Comparison of ENCODE assay signal across 20 cellular contexts in genomic region chr2:186588421-186588820, GRCh38. TPM values are rescaled to one million over a fixed set of nuclear protein-coding genes. Genes with fewer than 3 reads are reported as not detected.
DNase-seq lines count a peak whose midpoint lies in the region; ATAC-seq and TF ChIP-seq lines count a peak whose summit lies in the region.
"Had no signal": no experiment of that assay in that cellular context is flagged by ENCODE, and none has a peak within 500 bp of the region (broad histone marks: within the 10 kb centered on the region; RNA-seq: fewer than 3 reads in every experiment).

No MANE protein-coding gene starts in this region.

- H2AFZ ChIP-seq in SK-N-SH (ENCODE audit: low read depth), result no peak overlapping the region
- H2AFZ ChIP-seq in mesenchymal stem cell (ENCODE audit: low read depth, low read length), result no peak overlapping the region
- H2AFZ ChIP-seq in smooth muscle cell (ENCODE audit: low read depth), result no peak overlapping the region

- ATAC-seq in SK-N-SH treated with all-trans-retinoic acid at 6 μM for 48 hours (no peak), HG02852 (IDR thresholded peaks at IDR 0.05; ENCODE audit: unreplicated experiment) (no peak)
- ATAC-seq: heart right ventricle; natural killer cell treated with Interleukin-12 subunit alpha and Interleukin-12 subunit beta and Interleukin-15 and Interleukin-18, amount 100 ng/mL, for 72 hours had no signal

- H4K20me1 ChIP-seq in SK-N-SH (ENCODE audit: insufficient read depth) (peaks cover 6% of the 10 kb centered on the region; the same call in 1 of the 2 replicates), smooth muscle cell (ENCODE audit: low read depth) (peaks cover 27% of the 10 kb centered on the region)

- no peak for TF ChIP-seq RAD21 in SK-N-SH (IDR thresholded peaks at IDR 0.05; ENCODE audit: low read length)

- H3K79me2 ChIP-seq in SK-N-SH (ENCODE audit: insufficient read depth), result peaks cover 50% of the 10 kb centered on the region
- peaks cover 57% of the 10 kb centered on the region for H3K79me2 ChIP-seq in smooth muscle cell (ENCODE audit: low read depth)

- H3K23ac ChIP-seq in mesenchymal stem cell (ENCODE audit: low read length in 2 of 2), result no peak overlapping the region

- H3K9ac ChIP-seq in SK-N-SH (no peak overlapping the region), mesenchymal stem cell (ENCODE audit: low read length) (peak overlapping the region; percentile 96), smooth muscle cell (ENCODE audit: low read depth) (peak overlapping the region; percentile 99)

- H3K36me3 ChIP-seq in SK-N-SH (replicated peaks in 1 of 2; ENCODE audit: control insufficient read depth in 1 of 2, insufficient read depth in 2 of 2, low read length in 1 of 2) (no peaks in the 10 kb centered on the region), ascending aorta (no peaks in the 10 kb centered on the region), mesenchymal stem cell (ENCODE audit: control insufficient read depth in 1 of 2, insufficient read depth in 2 of 2, low read depth in 1 of 2, low read length in 2 of 2) (no peaks in the 10 kb centered on the region), smooth muscle cell (ENCODE audit: low read depth) (no peaks in the 10 kb centered on the region)
- H3K36me3 ChIP-seq: BE2C had no signal

- H3K14ac ChIP-seq in mesenchymal stem cell (ENCODE audit: low read length in 2 of 2), result no peak overlapping the region

- H2AK5ac ChIP-seq in mesenchymal stem cell (ENCODE audit: low read length, severe bottlenecking), result no peak overlapping the region

- no peak overlapping the region for H2BK120ac ChIP-seq in mesenchymal stem cell (ENCODE audit: low read depth, low read length)

- WGBS in SK-N-SH (ENCODE audit: low lambda C conversion rate), result 94% methylated on average over 9 of the region's 9 CpGs
- 96% methylated on average over 9 of the region's 9 CpGs for WGBS in mesenchymal stem cell
- 90% methylated on average over 9 of the region's 9 CpGs for WGBS in smooth muscle cell (ENCODE audit: low lambda C conversion rate)

- H4K91ac ChIP-seq in mesenchymal stem cell (ENCODE audit: low read length), result no peak overlapping the region

- no peak for DNase-seq in SK-N-SH
- DNase-seq in ascending aorta (ENCODE audit: low spot score in 2 of 2), result peak in 1 of 2 donors; percentile 62
- DNase-seq in mesenchymal stem cell, result no peak
- DNase-seq in smooth muscle cell (lab: John Stamatoyannopoulos, UW; ENCODE audit: unreplicated experiment), result no peak
- no peak for DNase-seq in cerebellar cortex (ENCODE audit: low spot score)
- DNase-seq in iPS-NIHi11 (ENCODE audit: low spot score), result no peak
- DNase-seq: activated CD4-positive, alpha-beta T cell treated with anti-CD3 and anti-CD28 coated beads for 48 hours; activated naive CD4-positive, alpha-beta T cell treated with anti-CD3 and anti-CD28 coated beads, Interleukin-2, amount 10 ng/mL, durations not matched to agents 7 days and 5 days; anterior cingulate cortex; BE2C; H9; NCI-H1105 treated with DMSO at 0.1 percent for 48 hours; NCI-H2029; NCI-H2227 treated with DMSO at 0.1 percent for 48 hours; NCI-H774; stimulated activated CD8-positive, alpha-beta memory T cell treated with anti-CD3 and anti-CD28 coated beads, Interleukin-4, amount 100 ng/mL, for 48 hours had no signal

- H3K4me3 ChIP-seq in SK-N-SH (ENCODE audit: low read depth in 2 of 2, low read length in 1 of 2), result no peak overlapping the region
- no peak overlapping the region for H3K4me3 ChIP-seq in ascending aorta
- no peak overlapping the region for H3K4me3 ChIP-seq in mesenchymal stem cell (ENCODE audit: insufficient read depth in 1 of 2, low read depth in 1 of 2, low read length in 2 of 2)
- no peak overlapping the region for H3K4me3 ChIP-seq in smooth muscle cell

- intact Hi-C loops in ascending aorta (cut with DNase I), result loop anchor here (5.0 kb wide), 1 partner anchor 54 kb away; no protein-coding TSS in a partner anchor

- peak overlapping the region in 1 of 2 experiments; percentile 28 for H3K4ac ChIP-seq in mesenchymal stem cell (ENCODE audit: low read depth in 1 of 2, low read length in 2 of 2)

- H3K18ac ChIP-seq in mesenchymal stem cell (ENCODE audit: low read depth in 1 of 2, low read length in 2 of 2), result no peak overlapping the region

- H2BK5ac ChIP-seq in mesenchymal stem cell (ENCODE audit: low read depth, low read length, poor library complexity, severe bottlenecking), result no peak overlapping the region

- H4K8ac ChIP-seq in mesenchymal stem cell (ENCODE audit: low read length), result no peak overlapping the region

- no peaks in the 10 kb centered on the region for H3K27me3 ChIP-seq in SK-N-SH (ENCODE audit: insufficient read depth)
- H3K27me3 ChIP-seq in ascending aorta, result no peaks in the 10 kb centered on the region
- H3K27me3 ChIP-seq in mesenchymal stem cell (ENCODE audit: control insufficient read depth in 1 of 2, insufficient read depth in 1 of 2, low read length in 2 of 2), result no peaks in the 10 kb centered on the region
- H3K27me3 ChIP-seq in smooth muscle cell (ENCODE audit: low read depth), result no peaks in the 10 kb centered on the region
- H3K27me3 ChIP-seq: BE2C, heart right ventricle had no signal

- H3K4me2 ChIP-seq in SK-N-SH, result peak overlapping the region; percentile 78; the same call in 1 of the 2 replicates
- H3K4me2 ChIP-seq in mesenchymal stem cell (ENCODE audit: low read length, poor library complexity, severe bottlenecking), result no peak overlapping the region
- peak overlapping the region; percentile 86 for H3K4me2 ChIP-seq in smooth muscle cell

- H3F3A ChIP-seq in SK-N-SH (replicated peaks; ENCODE audit: insufficient read depth) (peaks cover 10% of the 10 kb centered on the region), smooth muscle cell (ENCODE audit: low read depth) (peaks cover 7% of the 10 kb centered on the region)

- no peaks in the 10 kb centered on the region for H3K79me1 ChIP-seq in mesenchymal stem cell (replicated peaks; ENCODE audit: low read length, poor library complexity, severe bottlenecking)

- CTCF ChIA-PET in SK-N-SH (lab: Yijun Ruan, JAX), result interaction anchor here (1.2 kb wide), 1 partner anchor 11 kb away, joined by 3 read pairs; no protein-coding TSS in a partner anchor

- POLR2A ChIA-PET in SK-N-SH (lab: Yijun Ruan, JAX), result interaction anchor here (1.9 kb wide), 1 partner anchor 103 kb away, joined by 9 read pairs; the partner anchor contains the start of gene ZC3H15

- H3K9me3 ChIP-seq in SK-N-SH (no peaks in the 10 kb centered on the region; the same call in 1 of the 2 replicates), ascending aorta (no peaks in the 10 kb centered on the region), mesenchymal stem cell (ENCODE audit: control insufficient read depth, low read length) (no peaks in the 10 kb centered on the region), smooth muscle cell (replicated peaks; ENCODE audit: low read depth) (no peaks in the 10 kb centered on the region)
- H3K9me3 ChIP-seq: BE2C, heart right ventricle had no signal

- H3K9me2 ChIP-seq in SK-N-SH, result no peaks in the 10 kb centered on the region

- H3K4me1 ChIP-seq in SK-N-SH (ENCODE audit: control insufficient read depth in 1 of 2, insufficient read depth in 2 of 2, low read depth in 1 of 2, low read length in 1 of 2) (peaks cover 3 to 7% of the 10 kb centered on the region in 2 experiments; a peak in 3 of 4 replicates), ascending aorta (peaks cover 0 to 15% of the 10 kb centered on the region in 2 donors), mesenchymal stem cell (ENCODE audit: control insufficient read depth, insufficient read depth, low read depth, low read length) (peaks cover 8% of the 10 kb centered on the region), smooth muscle cell (ENCODE audit: low read depth) (peaks cover 26% of the 10 kb centered on the region)
- H3K4me1 ChIP-seq: BE2C had no signal

- no peak for TF ChIP-seq EP300 in SK-N-SH (IDR thresholded peaks at IDR 0.05; ENCODE audit: borderline replicate concordance in 1 of 2, low read depth in 1 of 2, low read length in 1 of 2)

- H2BK15ac ChIP-seq in mesenchymal stem cell (ENCODE audit: low read depth, poor library complexity, severe bottlenecking), result no peak overlapping the region

- H3K27ac ChIP-seq in SK-N-SH (ENCODE audit: low read depth in 2 of 2, low read length in 1 of 2) (peak overlapping the region in 1 of 2 experiments; percentile 95; a peak in 1 of 4 replicates), ascending aorta (peak overlapping the region; percentile 94 to 99), mesenchymal stem cell (ENCODE audit: low read length, poor library complexity, severe bottlenecking) (no peak overlapping the region), smooth muscle cell (ENCODE audit: low read depth) (peak overlapping the region; percentile 99)

- TF ChIP-seq CTCF in SK-N-SH (IDR thresholded peaks at IDR 0.05), result no peak
- TF ChIP-seq CTCF in ascending aorta (IDR thresholded peaks at IDR 0.05), result no peak
- TF ChIP-seq CTCF in smooth muscle cell (IDR thresholded peaks at IDR 0.05; ENCODE audit: borderline replicate concordance, insufficient read depth, poor library complexity, severe bottlenecking), result no peak

- no peak overlapping the region for H2BK12ac ChIP-seq in mesenchymal stem cell (ENCODE audit: low read length in 2 of 2)

TF ChIP-seq in SK-N-SH, 30 proteins besides CTCF, POLR2A, EP300 and RAD21 (continues in another document):
- TF ChIP-seq SMC3 (IDR thresholded peaks at IDR 0.05; ENCODE audit: low read depth, low read length), result no peak
- no peak for TF ChIP-seq RCOR1 (IDR thresholded peaks at IDR 0.05; ENCODE audit: low read length)
- TF ChIP-seq GATA2 (CRISPR knock-in tag; IDR thresholded peaks at IDR 0.05), result no peak
- no peak for TF ChIP-seq RFX5 (IDR thresholded peaks at IDR 0.05; ENCODE audit: low read length)
- TF ChIP-seq NFIC (IDR thresholded peaks at IDR 0.05; ENCODE audit: borderline replicate concordance), result no peak

TF ChIP-seq in SK-N-SH treated with all-trans-retinoic acid at 6 μM for 48 hours, 23 proteins besides CTCF, POLR2A, EP300 and RAD21 (continues in another document):
- TF ChIP-seq ZFP30 (CRISPR knock-in tag; IDR thresholded peaks at IDR 0.05) (no peak), CREB5 (CRISPR knock-in tag; IDR thresholded peaks at IDR 0.05; ENCODE audit: low read depth) (no peak), OSR1 (CRISPR knock-in tag; IDR thresholded peaks at IDR 0.05) (no peak)

RNA-seq across cellular contexts. Expression of gene ITGAV, which starts 1.4 kb away (rescaled TPM):
- polyA plus RNA-seq in SK-N-SH (2012; rRNA removed) (24.3 and 35.1 TPM in 2 replicates), smooth muscle cell (70.8 and 78.3 TPM in 2 replicates)
- 32.8 and 37.3 TPM in 2 replicates for polyA plus RNA-seq in SK-N-SH (2012; cell fraction: cytosol; rRNA removed)
- 25.5 and 54.6 TPM in 2 replicates for polyA plus RNA-seq in SK-N-SH (2012; cell fraction: nucleus; rRNA removed)
- total RNA-seq in ascending aorta (115 TPM), smooth muscle cell (360 and 467 TPM in 2 replicates)
- 126 TPM for polyA plus RNA-seq in mesenchymal stem cell (2013, experiment 1 of 2)
- polyA plus RNA-seq in mesenchymal stem cell (2013, experiment 2 of 2), result 117 TPM
